ENCODE assay signal across 12 cellular contexts in genomic region chr20:41308726-41309413, GRCh38. TPM values are rescaled to one million over a fixed set of nuclear protein-coding genes. Genes with fewer than 3 reads are reported as not detected.
DNase-seq lines count a peak whose midpoint lies in the region; ATAC-seq and TF ChIP-seq lines count a peak whose summit lies in the region.
"Had no signal": no experiment of that assay in that cellular context is flagged by ENCODE, and none has a peak within 500 bp of the region (broad histone marks: within the 10 kb centered on the region; RNA-seq: fewer than 3 reads in every experiment).

No MANE protein-coding gene starts in this region.

- H3K36me3 ChIP-seq in Loucy (ENCODE audit: insufficient read depth, low read length) (no peaks in the 10 kb centered on the region), mammary epithelial cell (ENCODE audit: insufficient read depth, low read length) (no peaks in the 10 kb centered on the region), tibial nerve (no peaks in the 10 kb centered on the region)

- H3K27ac ChIP-seq in mammary epithelial cell (ENCODE audit: insufficient read depth, low read depth, low read length) (peak overlapping the region; percentile 73), tibial nerve (peak overlapping the region in 3 of 4 donors; percentile 27 to 76 (median 59))

- WGBS in mammary epithelial cell (ENCODE audit: low coverage, missing lambda C conversion rate), result 88% methylated on average over 3 of the region's 3 CpGs
- WGBS in tibial nerve, 2 donors, result 45 to 55% methylated on average over 3 of the region's 3 CpGs

- BruUV-seq in mammary epithelial cell (replicated peaks; lab: Mats Ljungman, UMichigan), result no TSS peak

- no peaks in the 10 kb centered on the region for H3K27me3 ChIP-seq in Loucy (ENCODE audit: insufficient read depth, low read length, poor library complexity, severe bottlenecking)
- no peaks in the 10 kb centered on the region for H3K27me3 ChIP-seq in mammary epithelial cell (ENCODE audit: insufficient read depth, low read length)
- no peaks in the 10 kb centered on the region for H3K27me3 ChIP-seq in tibial nerve

- intact Hi-C loops in mammary epithelial cell (cut with micrococcal nuclease), result no loop called here
- intact Hi-C loops in left colon (cut with DNase I, micrococcal nuclease), result no loop called here

- no peaks in the 10 kb centered on the region for H3F3A ChIP-seq in Loucy (ENCODE audit: low read depth)

- no peaks in the 10 kb centered on the region for H3K9me2 ChIP-seq in Loucy (replicated peaks; ENCODE audit: low read depth, low read length)

- TF ChIP-seq CTCF in Loucy (conservative IDR thresholded peaks at IDR 0.05; ENCODE audit: low read length) (no peak), mammary epithelial cell (conservative IDR thresholded peaks at IDR 0.05 in 1 of 2, IDR thresholded peaks at IDR 0.05 in 1 of 2; ENCODE audit: extremely low read depth in 1 of 2, insufficient read depth in 1 of 2, low read depth in 1 of 2, low read length in 2 of 2) (no peak), tibial nerve (IDR thresholded peaks at IDR 0.05) (no peak)

- H4K20me1 ChIP-seq in Loucy (ENCODE audit: insufficient read depth, low read length, poor library complexity, severe bottlenecking), result no peaks in the 10 kb centered on the region
- no peaks in the 10 kb centered on the region for H4K20me1 ChIP-seq in mammary epithelial cell (ENCODE audit: insufficient read depth, low read length)

- H3K4me1 ChIP-seq in Loucy (ENCODE audit: insufficient read depth, low read length, poor library complexity, severe bottlenecking) (peaks cover 52% of the 10 kb centered on the region), mammary epithelial cell (ENCODE audit: insufficient read depth, low read length) (peaks cover 37% of the 10 kb centered on the region), tibial nerve (peaks cover 0 to 25% (median 15%) of the 10 kb centered on the region in 4 donors)

- peak; percentile 31 for ATAC-seq in left colon
- no peak for ATAC-seq in HG03460 (IDR thresholded peaks at IDR 0.05; ENCODE audit: unreplicated experiment)
- ATAC-seq: activated T-cell treated with anti-CD3 and anti-CD28 coated beads, Interleukin-2, amount 50 U/mL, for 72 hours had no signal

- H3K4me2 ChIP-seq in Loucy (ENCODE audit: low read depth, low read length, poor library complexity, severe bottlenecking) (peak overlapping the region; percentile 25), mammary epithelial cell (ENCODE audit: insufficient read depth, low read depth, low read length) (no peak overlapping the region)

- in situ Hi-C loops in mammary epithelial cell (cut with MboI; ENCODE audit: low sequenced_read_pairs in 2 of 2), result no loop called here

- no peak for TF ChIP-seq EP300 in tibial nerve (IDR thresholded peaks at IDR 0.05)

- dilution Hi-C loops in mammary epithelial cell (cut with HindIII; ENCODE audit: low sequenced_read_pairs), result no loop called here

- CTCF ChIA-PET in mammary epithelial cell (lab: Charles Lee; ENCODE audit: low non-redundant PET), result interaction anchor here (0.5 kb wide), 1 partner anchor 26 kb away, joined by 8 read pairs; no protein-coding TSS in a partner anchor

- H3K4me3 ChIP-seq in Loucy (ENCODE audit: low read length, poor library complexity, severe bottlenecking) (no peak overlapping the region), mammary epithelial cell (replicated peaks in 1 of 3; ENCODE audit: insufficient read depth in 1 of 3, low read depth in 2 of 3, low read length in 3 of 3) (no peak overlapping the region), tibial nerve (no peak overlapping the region)

- DNase-seq in mammary epithelial cell (no peak), left colon (no peak), tibial nerve (ENCODE audit: low spot score in 2 of 2) (no peak), 8988T (no peak), NCI-H1048 (lab: John Stamatoyannopoulos, UW) (no peak), T1000 (lab: John Stamatoyannopoulos, UW) (no peak)
- DNase-seq: activated T-cell treated with anti-CD3 and anti-CD28 coated beads, Interleukin-2, amount 50 U/mL, for 72 hours; NCI-H510A treated with DMSO at 0.1 percent for 48 hours; retina had no signal

- TF ChIP-seq POLR2A in tibial nerve (IDR thresholded peaks at IDR 0.05), result no peak

- H2AFZ ChIP-seq in Loucy (ENCODE audit: low read length) (no peak overlapping the region), mammary epithelial cell (ENCODE audit: low read depth, low read length) (no peak overlapping the region)

- H3K9me3 ChIP-seq in Loucy (ENCODE audit: insufficient read depth, low read depth, low read length) (no peaks in the 10 kb centered on the region), mammary epithelial cell (replicated peaks; ENCODE audit: insufficient read depth, low read length) (no peaks in the 10 kb centered on the region), tibial nerve (no peaks in the 10 kb centered on the region)

- H3K9ac ChIP-seq in Loucy (ENCODE audit: low read depth, low read length, poor library complexity, severe bottlenecking), result peak overlapping the region; percentile 12
- H3K9ac ChIP-seq in mammary epithelial cell (ENCODE audit: insufficient read depth, low read length), result no peak overlapping the region

- H3K79me2 ChIP-seq in Loucy (ENCODE audit: insufficient read depth, low read length) (peaks cover 50% of the 10 kb centered on the region; the same call in 1 of the 2 replicates), mammary epithelial cell (ENCODE audit: insufficient read depth, low read length) (peaks cover 80% of the 10 kb centered on the region)

RNA-seq across cellular contexts. Expression of gene ZHX3, which starts 8.7 kb away (rescaled TPM):
- total RNA-seq in mammary epithelial cell, result 10 to 100 TPM; 27.0 to 39.7 TPM
- polyA plus RNA-seq in mammary epithelial cell, result 15.3 TPM
- 49.7 TPM for polyA minus RNA-seq in mammary epithelial cell
- total RNA-seq in left colon, result 10 to 100 TPM; 31.7 to 35.3 TPM
- 10 to 100 TPM; 47.1 to 58.6 (median 50.7) TPM for total RNA-seq in tibial nerve

RNA-seq across cellular contexts. Expression of gene LPIN3, which starts 31.8 kb away (rescaled TPM):
- total RNA-seq in mammary epithelial cell, result 10 to 100 TPM; 16.0 to 20.8 TPM
- 16.2 TPM for polyA plus RNA-seq in mammary epithelial cell
- 16.2 TPM for polyA minus RNA-seq in mammary epithelial cell
- 10 to 100 TPM; 45.5 to 57.0 TPM for total RNA-seq in left colon
- total RNA-seq in tibial nerve, result 10 to 100 TPM; 24.5 to 64.8 (median 36.5) TPM

RNA-seq across cellular contexts. Expression of gene EMILIN3, which starts 57.7 kb away (rescaled TPM):
- total RNA-seq in mammary epithelial cell, result not detected
- polyA plus RNA-seq in mammary epithelial cell, result 0.02 TPM
- not detected for polyA minus RNA-seq in mammary epithelial cell
- total RNA-seq in left colon, result under 1 TPM in 1 of 2 donors, not detected in 1; 0.47 TPM
- total RNA-seq in tibial nerve, result 10 to 100 TPM in 3 of 4 donors, 1 to 10 TPM in 1; 1.8 to 84.6 (median 32.9) TPM
- total RNA-seq: activated T-cell treated with anti-CD3 and anti-CD28 coated beads, Interleukin-2, amount 50 U/mL, for 72 hours; T-helper 2 cell treated with Interferon-gamma antibody and Interleukin-4, amounts not matched to agents 100 ng/mL and 5 ng/mL, for 36 hours had no signal
